ENCODE assay signal across 9 cellular contexts in genomic region chr11:1852885-1853284, GRCh38. TPM values are rescaled to one million over a fixed set of nuclear protein-coding genes. Genes with fewer than 3 reads are reported as not detected.
DNase-seq lines count a peak whose midpoint lies in the region; ATAC-seq, FAIRE-seq and TF ChIP-seq lines count a peak whose summit lies in the region.
"Had no signal": no experiment of that assay in that cellular context is flagged by ENCODE, and none has a peak within 500 bp of the region (broad histone marks: within the 10 kb centered on the region; RNA-seq: fewer than 3 reads in every experiment).

Gene LSP1, plus strand, starts transcription at chr11:1853084. Its CDS starts 61 bp downstream, at chr11:1853145.

- H3K27me3 Mint-ChIP-seq in mesothelial cell of epicardium (ENCODE audit: low read depth): no peaks in the 10 kb centered on the region

- no peaks in the 10 kb centered on the region for H3K79me2 ChIP-seq in H1 (ENCODE audit: control insufficient read depth in 1 of 2, insufficient read depth in 2 of 2, low read length in 2 of 2)

- no peak within 1 kb of the TSS for H4K91ac ChIP-seq in H1 (replicated peaks; ENCODE audit: insufficient read length, low read length)

- no peaks in the 10 kb centered on the region for H3K79me1 ChIP-seq in H1 (ENCODE audit: low read depth, low read length)

- no peaks in the 10 kb centered on the region for H3K36me3 ChIP-seq in H1 (ENCODE audit: control insufficient read depth in 2 of 4, insufficient read depth in 4 of 4, low read length in 3 of 4)

- H3K4me2 ChIP-seq in H1 (ENCODE audit: insufficient read depth in 1 of 2, low read depth in 2 of 2, low read length in 2 of 2): no peak within 1 kb of the TSS

- no peaks in the 10 kb centered on the region for H3K27me3 ChIP-seq in H1 (replicated peaks in 1 of 4; ENCODE audit: control insufficient read depth in 3 of 4, extremely low read depth in 1 of 4, insufficient read depth in 3 of 4, low read length in 3 of 4)

- no peak within 1 kb of the TSS for H2AFZ ChIP-seq in H1 (ENCODE audit: low read length)

- peak; percentile 47 for ATAC-seq in GM19023 (IDR thresholded peaks at IDR 0.05; ENCODE audit: unreplicated experiment)
- peak; percentile 40 for ATAC-seq in HG03159 (IDR thresholded peaks at IDR 0.05; ENCODE audit: unreplicated experiment)

- no peak within 1 kb of the TSS for H3K9ac ChIP-seq in H1 (replicated peaks in 1 of 4; ENCODE audit: extremely low read depth in 1 of 4, low read depth in 3 of 4, low read length in 3 of 4)

- no peak within 1 kb of the TSS for H3K4me3 ChIP-seq in H1 (ENCODE audit: extremely low read depth in 1 of 4, insufficient read depth in 2 of 4, low read depth in 3 of 4, low read length in 4 of 4)

- no peak within 1 kb of the TSS for H3K27ac Mint-ChIP-seq in mesothelial cell of epicardium

- no peak within 1 kb of the TSS for H3K27ac ChIP-seq in H1 (ENCODE audit: low read depth, low read length)

- TF ChIP-seq POLR2A in H1 (IDR thresholded peaks at IDR 0.05; ENCODE audit: control extremely low read depth in 1 of 2, low read depth in 2 of 2, low read length in 2 of 2): no peak

- no peak within 1 kb of the TSS for H2BK120ac ChIP-seq in H1 (replicated peaks; ENCODE audit: low read depth, low read length)

- no peak within 1 kb of the TSS for H2BK5ac ChIP-seq in H1 (ENCODE audit: low read depth, low read length)

- H3K18ac ChIP-seq in H1 (ENCODE audit: extremely low read depth, low read length): no peak within 1 kb of the TSS

- no peak within 1 kb of the TSS for H2AK5ac ChIP-seq in H1 (ENCODE audit: low read depth, low read length)

- DNase-seq in activated CD4-positive, CD25-positive, alpha-beta regulatory T cell treated with anti-CD3 and anti-CD28 coated beads, Interleukin-2, amount 50 U/mL, for 72 hours: peak; percentile 76
- DNase-seq in H1 (ENCODE audit: low read depth in 1 of 2, low spot score in 2 of 2) (no peak), COLO668 (lab: John Stamatoyannopoulos, UW; ENCODE audit: unreplicated experiment) (no peak), mesothelial cell of epicardium (ENCODE audit: low spot score in 2 of 2, unreplicated experiment in 2 of 2) (no peak), SW480 (ENCODE audit: low spot score) (no peak)
- DNase-seq in stimulated activated CD4-positive, alpha-beta T cell treated with anti-CD3 and anti-CD28 coated beads, Interleukin-1b, Interleukin-23, amount 100 ng/mL, for 48 hours: peak; percentile 81

- H3K14ac ChIP-seq in H1 (ENCODE audit: insufficient read length): no peak within 1 kb of the TSS

- no peaks in the 10 kb centered on the region for H3K9me3 ChIP-seq in H1 (ENCODE audit: insufficient read depth in 2 of 2, low read depth in 1 of 2, low read length in 1 of 2)

- POLR2A ChIA-PET in H1 (lab: Charles Lee; ENCODE audit: partially characterized antibody): no interaction called here

- H4K20me1 ChIP-seq in H1 (replicated peaks in 1 of 2; ENCODE audit: control insufficient read depth in 1 of 2, insufficient read depth in 2 of 2, low read length in 2 of 2): no peaks in the 10 kb centered on the region

- H3K4ac ChIP-seq in H1 (replicated peaks; ENCODE audit: insufficient read length, low read depth, low read length): no peak within 1 kb of the TSS

- H3K4me3 Mint-ChIP-seq in mesothelial cell of epicardium: no peak within 1 kb of the TSS

- no peaks in the 10 kb centered on the region for H3K4me1 Mint-ChIP-seq in mesothelial cell of epicardium

- no peak within 1 kb of the TSS for H3K23ac ChIP-seq in H1 (ENCODE audit: insufficient read length)

- no peaks in the 10 kb centered on the region for H3K23me2 ChIP-seq in H1 (ENCODE audit: low read depth, low read length)

- no peak within 1 kb of the TSS for H2BK12ac ChIP-seq in H1 (ENCODE audit: low read depth, low read length)

- CTCF ChIA-PET in H1 (lab: Charles Lee; ENCODE audit: partially characterized antibody): interaction anchor here (0.8 to 15.7 kb wide), 7 partner anchors 16 to 301 kb away, joined by 3 to 232 read pairs (median 5); no protein-coding TSS in a partner anchor

- TF ChIP-seq CTCF in H1 (IDR thresholded peaks at IDR 0.05; ENCODE audit: control extremely low read depth in 1 of 3, insufficient read depth in 1 of 3, low read depth in 1 of 3, low read length in 3 of 3): no peak
- no peak for TF ChIP-seq CTCF in mesothelial cell of epicardium (IDR thresholded peaks at IDR 0.05; ENCODE audit: unreplicated experiment)

- H3K56ac ChIP-seq in H1 (replicated peaks; ENCODE audit: insufficient read length, low read depth, low read length): no peak within 1 kb of the TSS

- H2BK20ac ChIP-seq in H1 (ENCODE audit: low read length): no peak within 1 kb of the TSS

- H3K4me1 ChIP-seq in H1 (replicated peaks in 1 of 4; ENCODE audit: control insufficient read depth in 3 of 4, insufficient read depth in 4 of 4, low read length in 3 of 4): no peaks in the 10 kb centered on the region

- H4K5ac ChIP-seq in H1 (ENCODE audit: insufficient read length, low read depth, low read length): no peak within 1 kb of the TSS

- H2BK15ac ChIP-seq in H1 (ENCODE audit: low read length): no peak within 1 kb of the TSS

- TF ChIP-seq EP300 in H1 (IDR thresholded peaks at IDR 0.05; ENCODE audit: borderline replicate concordance in 1 of 2, low read depth in 2 of 2, low read length in 2 of 2): no peak

- no peaks in the 10 kb centered on the region for H3K9me3 Mint-ChIP-seq in mesothelial cell of epicardium

- peak within 1 kb of the TSS; percentile 57 for H4K8ac ChIP-seq in H1 (ENCODE audit: extremely low read depth, insufficient read depth, low read length)

- no peaks in the 10 kb centered on the region for H3K36me3 Mint-ChIP-seq in mesothelial cell of epicardium

- WGBS in H1 (ENCODE audit: extremely low coverage in 1 of 2, insufficient coverage in 1 of 2, insufficient read length in 1 of 2, insufficient replicate concordance in 2 of 2, low coverage in 1 of 2, low lambda C conversion rate in 2 of 2, missing lambda C conversion rate in 1 of 2), 2 experiments: 90% methylated on average over 17 of the region's 18 CpGs; no CpG with 5 or more reads in 1 of the 2 experiments

- no peak for FAIRE-seq in H1 (lab: Jason Lieb, UNC)

- TF ChIP-seq RAD21 in H1 (IDR thresholded peaks at IDR 0.05 in 1 of 2, conservative IDR thresholded peaks at IDR 0.05 in 1 of 2; ENCODE audit: low read depth in 2 of 2, low read length in 2 of 2): no peak

TF ChIP-seq in H1, 55 proteins besides CTCF, POLR2A, EP300 and RAD21:
- no peak for TF ChIP-seq KDM1A (IDR thresholded peaks at IDR 0.05; ENCODE audit: borderline replicate concordance, low read length)
- no peak for TF ChIP-seq ASH2L (IDR thresholded peaks at IDR 0.05; ENCODE audit: low read length)
- no peak for TF ChIP-seq CHD1 (IDR thresholded peaks at IDR 0.05; ENCODE audit: low read depth, low read length)
- no peak for TF ChIP-seq TCF12 (IDR thresholded peaks at IDR 0.05; ENCODE audit: low read depth, low read length)
- no peak for TF ChIP-seq BCL11A (IDR thresholded peaks at IDR 0.05; ENCODE audit: low read depth in 2 of 2, low read length in 2 of 2)
- no peak for TF ChIP-seq SIN3A (conservative IDR thresholded peaks at IDR 0.05 in 1 of 2, IDR thresholded peaks at IDR 0.05 in 1 of 2; ENCODE audit: low read depth in 1 of 2, low read length in 2 of 2)
- TF ChIP-seq CEBPB (IDR thresholded peaks at IDR 0.05; ENCODE audit: low read depth, low read length): no peak

RNA-seq across cellular contexts. Expression of gene LSP1, which starts in this region (rescaled TPM):
- not detected in 2 replicates for total RNA-seq in H1 (2021; fragmentation: NEBNext Ultra II Directional; extraction: Animal tissue kit (Norgen Biotek cat#: 25700))
- polyA plus RNA-seq in H1 (2011; rRNA removed): 0.03 TPM in 1 of 2 replicates, not detected in the other
- not detected for polyA plus RNA-seq in H1 (2011; cell fraction: cytosol; rRNA removed)
- not detected for polyA plus RNA-seq in H1 (2011; cell fraction: nucleus; rRNA removed)
- polyA plus RNA-seq in H1 (2012, experiment 1 of 2): 0.11 TPM in 1 of 4 replicates, not detected in the others
- not detected for polyA plus RNA-seq in H1 (2012, experiment 2 of 2)
- 0.16 TPM for polyA plus RNA-seq in H1 (2013, experiment 1 of 2)
- polyA plus RNA-seq in H1 (2013, experiment 2 of 2): 0.07 TPM
- polyA minus RNA-seq in H1 (2011; rRNA and poly(A)+ RNA removed): not detected in 2 replicates
- not detected for polyA minus RNA-seq in H1 (2011; cell fraction: cytosol; rRNA and poly(A)+ RNA removed)
- not detected for polyA minus RNA-seq in H1 (2011; cell fraction: nucleus; rRNA and poly(A)+ RNA removed)
- 4.9 to 5.2 TPM (median 4.9 TPM) in 3 replicates for total RNA-seq in mesothelial cell of epicardium
- total RNA-seq: NCI-H460 had no signal

Comparison
In these comparisons a context has a peak if more than half of its experiments do, and no peak if none do; other contexts are left out.
1. DNase-seq: peak in activated CD4-positive, CD25-positive, alpha-beta regulatory T cell treated with anti-CD3 and anti-CD28 coated beads, Interleukin-2, amount 50 U/mL, for 72 hours (single experiment) and stimulated activated CD4-positive, alpha-beta T cell treated with anti-CD3 and anti-CD28 coated beads, Interleukin-1b, Interleukin-23, amount 100 ng/mL, for 48 hours (single experiment); none in H1 (0 of 2), COLO668 (single experiment), mesothelial cell of epicardium (0 of 2) and SW480 (single experiment).